In the genomic region with DNA sequence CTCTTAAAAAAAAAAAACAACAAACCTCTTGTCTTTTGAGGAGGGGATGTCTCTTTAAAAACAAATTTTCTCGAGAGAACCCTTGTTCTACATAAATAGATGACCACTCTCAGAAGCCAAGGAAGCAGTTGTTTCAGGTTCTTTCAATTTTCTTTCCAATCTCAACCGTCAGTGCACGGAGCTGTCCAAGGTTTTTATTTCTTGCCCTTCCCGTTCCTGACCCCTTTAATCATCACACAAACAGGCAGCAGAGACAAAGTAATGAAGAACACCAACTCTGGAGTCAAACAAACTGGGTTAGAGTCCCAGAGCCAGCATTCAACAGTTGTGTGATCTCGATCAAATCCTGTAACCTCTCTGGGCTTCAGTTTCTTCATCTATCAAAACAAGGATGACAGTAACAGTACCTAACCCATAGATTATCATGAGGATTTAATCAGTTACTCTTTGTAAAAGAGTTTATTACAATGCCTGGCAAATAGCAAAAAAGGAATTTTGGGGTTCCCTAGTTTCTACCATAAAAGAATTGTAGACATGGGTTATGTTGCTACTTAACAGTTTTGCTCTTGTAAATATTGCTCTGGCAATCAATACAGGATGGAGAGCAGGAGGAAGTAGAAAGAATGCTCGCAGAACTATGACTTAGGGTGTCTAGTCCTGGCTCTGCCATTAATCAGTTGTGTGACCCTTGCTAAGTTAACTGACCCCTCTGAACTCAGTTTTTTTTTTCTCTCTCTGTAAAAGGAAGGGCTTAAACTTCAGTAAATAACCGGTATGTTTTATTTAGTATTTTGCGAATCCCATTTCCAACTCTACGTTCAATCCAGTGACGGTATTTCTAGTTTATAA, we compare ENCODE assay signal across 9 cellular contexts. TPM values are rescaled to one million over a fixed set of nuclear protein-coding genes. Genes with fewer than 3 reads are reported as not detected.
DNase-seq lines count a peak whose midpoint lies in the region; ATAC-seq, FAIRE-seq and TF ChIP-seq lines count a peak whose summit lies in the region.
"Had no signal": no experiment of that assay in that cellular context is flagged by ENCODE, and none has a peak within 500 bp of the region (broad histone marks: within the 10 kb centered on the region; RNA-seq: fewer than 3 reads in every experiment).

No MANE protein-coding gene starts in this region.

- H3K36me3 ChIP-seq in kidney (ENCODE audit: control insufficient read depth in 1 of 2, insufficient read depth in 2 of 2, low read length in 2 of 2), result no peaks in the 10 kb centered on the region
- H3K36me3 ChIP-seq: gastrocnemius medialis had no signal

- no peak overlapping the region for H3K27ac Mint-ChIP-seq in stimulated activated naive CD8-positive, alpha-beta T cell treated with anti-CD3 and anti-CD28 coated beads, Interleukin-15, Interleukin-2, amounts not matched to agents 100 ng/mL and 50 ng/mL, for 24 hours
- no peak overlapping the region for H3K27ac Mint-ChIP-seq in activated naive CD8-positive, alpha-beta T cell treated with anti-CD3 and anti-CD28 coated beads for 36 hours
- H3K27ac Mint-ChIP-seq in type B pancreatic cell, result no peak overlapping the region

- peaks cover 16% of the 10 kb centered on the region for H3K27me3 Mint-ChIP-seq in stimulated activated naive CD8-positive, alpha-beta T cell treated with anti-CD3 and anti-CD28 coated beads, Interleukin-15, Interleukin-2, amounts not matched to agents 100 ng/mL and 50 ng/mL, for 24 hours
- peaks cover 34% of the 10 kb centered on the region for H3K27me3 Mint-ChIP-seq in activated naive CD8-positive, alpha-beta T cell treated with anti-CD3 and anti-CD28 coated beads for 36 hours
- peaks cover 48% of the 10 kb centered on the region for H3K27me3 Mint-ChIP-seq in type B pancreatic cell

- no peak for TF ChIP-seq POLR2A in GM18505 (IDR thresholded peaks at IDR 0.05; ENCODE audit: borderline replicate concordance, extremely low read depth, insufficient read depth, insufficient read length)

- peaks cover 8% of the 10 kb centered on the region for H3K36me3 Mint-ChIP-seq in stimulated activated naive CD8-positive, alpha-beta T cell treated with anti-CD3 and anti-CD28 coated beads, Interleukin-15, Interleukin-2, amounts not matched to agents 100 ng/mL and 50 ng/mL, for 24 hours (ENCODE audit: low read depth)
- H3K36me3 Mint-ChIP-seq in activated naive CD8-positive, alpha-beta T cell treated with anti-CD3 and anti-CD28 coated beads for 36 hours, result peaks cover 11% of the 10 kb centered on the region
- no peaks in the 10 kb centered on the region for H3K36me3 Mint-ChIP-seq in type B pancreatic cell

- peak overlapping the region; percentile 86 for H3K4me3 Mint-ChIP-seq in stimulated activated naive CD8-positive, alpha-beta T cell treated with anti-CD3 and anti-CD28 coated beads, Interleukin-15, Interleukin-2, amounts not matched to agents 100 ng/mL and 50 ng/mL, for 24 hours
- peak overlapping the region; percentile 83 for H3K4me3 Mint-ChIP-seq in activated naive CD8-positive, alpha-beta T cell treated with anti-CD3 and anti-CD28 coated beads for 36 hours
- H3K4me3 Mint-ChIP-seq in type B pancreatic cell, result peak overlapping the region; percentile 86

- FAIRE-seq in kidney (lab: Jason Lieb, UNC), result no peak

- no peaks in the 10 kb centered on the region for H3K9me3 Mint-ChIP-seq in stimulated activated naive CD8-positive, alpha-beta T cell treated with anti-CD3 and anti-CD28 coated beads, Interleukin-15, Interleukin-2, amounts not matched to agents 100 ng/mL and 50 ng/mL, for 24 hours
- peaks cover 1% of the 10 kb centered on the region for H3K9me3 Mint-ChIP-seq in activated naive CD8-positive, alpha-beta T cell treated with anti-CD3 and anti-CD28 coated beads for 36 hours
- no peaks in the 10 kb centered on the region for H3K9me3 Mint-ChIP-seq in type B pancreatic cell

- H3K4me1 ChIP-seq in kidney (ENCODE audit: control insufficient read depth in 1 of 2, insufficient read depth in 1 of 2, low read depth in 1 of 2, low read length in 2 of 2), result peaks cover 4 to 12% of the 10 kb centered on the region in 2 donors

- H3K4me1 Mint-ChIP-seq in stimulated activated naive CD8-positive, alpha-beta T cell treated with anti-CD3 and anti-CD28 coated beads, Interleukin-15, Interleukin-2, amounts not matched to agents 100 ng/mL and 50 ng/mL, for 24 hours (ENCODE audit: low read depth), result peaks cover 32% of the 10 kb centered on the region
- H3K4me1 Mint-ChIP-seq in activated naive CD8-positive, alpha-beta T cell treated with anti-CD3 and anti-CD28 coated beads for 36 hours, result peaks cover 29% of the 10 kb centered on the region
- peaks cover 18% of the 10 kb centered on the region for H3K4me1 Mint-ChIP-seq in type B pancreatic cell (ENCODE audit: unreplicated experiment)

- no peak for ATAC-seq in stimulated activated naive CD8-positive, alpha-beta T cell treated with anti-CD3 and anti-CD28 coated beads, Interleukin-15, Interleukin-2, amounts not matched to agents 100 U/mL and 50 U/mL, for 24 hours
- ATAC-seq in GM18505 (IDR thresholded peaks at IDR 0.05; ENCODE audit: unreplicated experiment) (no peak), GM21619 (IDR thresholded peaks at IDR 0.05; ENCODE audit: unreplicated experiment) (no peak)

- H3K9ac ChIP-seq in kidney (ENCODE audit: low read length in 2 of 2), result no peak overlapping the region

- TF ChIP-seq CTCF in kidney (IDR thresholded peaks at IDR 0.05; ENCODE audit: borderline replicate concordance, extremely low read depth, insufficient read depth) (no peak), type B pancreatic cell (conservative IDR thresholded peaks at IDR 0.05) (no peak)

- intact Hi-C loops in kidney (cut with DNase I), result no loop called here

- H3K27ac ChIP-seq in kidney (ENCODE audit: low read depth in 2 of 2, low read length in 2 of 2), result no peak overlapping the region

- no peak for DNase-seq in stimulated activated naive CD8-positive, alpha-beta T cell treated with anti-CD3 and anti-CD28 coated beads, Interleukin-15, Interleukin-2, amounts not matched to agents 100 U/mL and 50 U/mL, for 24 hours
- DNase-seq in activated naive CD8-positive, alpha-beta T cell treated with anti-CD3 and anti-CD28 coated beads for 36 hours, result no peak
- DNase-seq in kidney (no peak), type B pancreatic cell (ENCODE audit: extremely low spot score, unreplicated experiment) (no peak), NCI-H1694 (lab: John Stamatoyannopoulos, UW) (no peak)

- peak overlapping the region; percentile 60 to 66 for H3K4me3 ChIP-seq in kidney (ENCODE audit: low read length in 2 of 2)

- H3K9me3 ChIP-seq in kidney (ENCODE audit: control insufficient read depth in 1 of 2, low read length in 2 of 2), result no peaks in the 10 kb centered on the region
- H3K9me3 ChIP-seq: gastrocnemius medialis had no signal

RNA-seq across cellular contexts. Expression of a gene that starts 1.0 kb away (rescaled TPM):
- total RNA-seq in activated naive CD8-positive, alpha-beta T cell treated with anti-CD3 and anti-CD28 coated beads for 36 hours, result 1 to 10 TPM; 2.0 to 2.1 TPM
- total RNA-seq in kidney, result 0.60 TPM
- 0.32 TPM for polyA plus RNA-seq in kidney (ENCODE audit: insufficient read depth, low read depth, low replicate concordance)
- total RNA-seq in type B pancreatic cell (ENCODE audit: low replicate concordance), result 0.43 and 0.67 TPM in 2 replicates
